In genomic region chr4:890036-890695, GRCh38 we compare ENCODE assay signal across 8 cellular contexts.
"Had no signal": no experiment of that assay in that cellular context is flagged by ENCODE, and none has a peak within 500 bp of the region (broad histone marks: within the 10 kb centered on the region; RNA-seq: fewer than 3 reads in every experiment).

No MANE protein-coding gene starts in this region.

- DNase-seq: IMR-90, KBM-7, KG1 had no signal

- ATAC-seq: HepG2 had no signal

- H3K4me3 Mint-ChIP-seq: IgD-negative memory B cell had no signal

- H3K9me3 Mint-ChIP-seq: IgD-negative memory B cell had no signal

- H3K9ac ChIP-seq: KMS-11 had no signal

- H3K4me2 ChIP-seq: KMS-11 had no signal

- H3K27ac ChIP-seq: HL-60, KMS-11 had no signal

- FAIRE-seq: HepG2, HTR-8/SVneo had no signal

- H3K27me3 Mint-ChIP-seq: IgD-negative memory B cell had no signal
